12 cellular contexts compared by ENCODE assay signal in the genomic region with DNA sequence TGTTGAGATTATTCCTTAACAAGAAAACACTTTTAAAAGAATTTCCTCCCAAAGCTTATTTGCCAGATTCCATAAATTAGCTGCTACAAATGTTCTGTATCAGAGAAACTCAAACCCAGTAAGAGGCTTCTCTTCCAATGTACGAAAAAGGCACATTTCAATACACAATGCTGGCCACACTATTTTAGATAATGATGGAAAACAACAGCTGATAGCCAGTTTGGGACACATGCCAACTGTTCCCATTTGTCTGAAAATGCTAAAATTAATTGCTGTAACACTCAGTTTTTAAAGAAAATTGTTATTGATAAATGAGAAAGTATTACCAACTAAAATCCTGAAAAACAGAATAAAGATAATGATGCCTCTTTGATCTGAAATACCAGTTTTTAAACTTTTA. TPM values are rescaled to one million over a fixed set of nuclear protein-coding genes. Genes with fewer than 3 reads are reported as not detected.
DNase-seq lines count a peak whose midpoint lies in the region; ATAC-seq and TF ChIP-seq lines count a peak whose summit lies in the region.
"Had no signal": no experiment of that assay in that cellular context is flagged by ENCODE, and none has a peak within 500 bp of the region (broad histone marks: within the 10 kb centered on the region; RNA-seq: fewer than 3 reads in every experiment).

No MANE protein-coding gene starts in this region.

- DNase-seq in right atrium auricular region (ENCODE audit: low spot score): no peak
- no peak for DNase-seq in Right ventricle myocardium inferior (ENCODE audit: missing footprints)
- peak in 1 of 61 donors; percentile 10 for DNase-seq in caudate nucleus (lab: John Stamatoyannopoulos, UW)
- DNase-seq in uterus: no peak
- DNase-seq in epidermal melanocyte (ENCODE audit: insufficient read length, low spot score): no peak
- DNase-seq: activated naive CD4-positive, alpha-beta T cell treated with Interleukin-2 at 50 U/mL for 16 hours; hippocampal formation; left lung had no signal

- intact Hi-C loops in Right ventricle myocardium inferior (cut with DNase I): loop anchor here (5.0 kb wide), 1 partner anchor 162 kb away; no protein-coding TSS in a partner anchor
- intact Hi-C loops in uterus (cut with DNase I; ENCODE audit: low total_unique reads): loop anchor here (5.0 kb wide), 1 partner anchor 162 kb away; no protein-coding TSS in a partner anchor

- H3K4me1 ChIP-seq in right atrium auricular region (peaks cover 0 to 20% of the 10 kb centered on the region in 2 donors), uterus (no peaks in the 10 kb centered on the region)

- H3K4me1 Mint-ChIP-seq in nephron: peaks cover 43% of the 10 kb centered on the region

- H3K9me3 Mint-ChIP-seq in nephron: no peaks in the 10 kb centered on the region

- H3K4me3 Mint-ChIP-seq in nephron: peak overlapping the region in 2 of 3 experiments; percentile 40 to 58

- peak overlapping the region in 1 of 2 donors; percentile 33 for H3K4me3 ChIP-seq in right atrium auricular region
- no peak overlapping the region for H3K4me3 ChIP-seq in uterus
- H3K4me3 ChIP-seq: cardiac muscle cell, left lung had no signal

- TF ChIP-seq POLR2A in uterus (IDR thresholded peaks at IDR 0.05): no peak

- no peaks in the 10 kb centered on the region for H3K27me3 ChIP-seq in right atrium auricular region
- no peaks in the 10 kb centered on the region for H3K27me3 ChIP-seq in uterus
- H3K27me3 ChIP-seq: cardiac muscle cell, left lung had no signal

- H3K36me3 Mint-ChIP-seq in nephron (ENCODE audit: low read depth): peaks cover 12% of the 10 kb centered on the region

- no peak for TF ChIP-seq CTCF in right atrium auricular region (IDR thresholded peaks at IDR 0.05)
- no peak for TF ChIP-seq CTCF in nephron (IDR thresholded peaks at IDR 0.05; ENCODE audit: unreplicated experiment in 3 of 3)
- TF ChIP-seq CTCF in uterus (IDR thresholded peaks at IDR 0.05): no peak

- H3K27ac Mint-ChIP-seq in nephron: peak overlapping the region; percentile 83 to 97 (median 86)

- H3K9me3 ChIP-seq in right atrium auricular region (no peaks in the 10 kb centered on the region), uterus (no peaks in the 10 kb centered on the region)
- H3K9me3 ChIP-seq: left lung had no signal

- H3K27me3 Mint-ChIP-seq in nephron (ENCODE audit: low read depth): no peaks in the 10 kb centered on the region

- ATAC-seq in Right ventricle myocardium inferior (no peak), HG03520 (IDR thresholded peaks at IDR 0.05; ENCODE audit: unreplicated experiment) (no peak), HG02884 (IDR thresholded peaks at IDR 0.05; ENCODE audit: unreplicated experiment) (no peak)
- ATAC-seq: left lung had no signal

- H3K27ac ChIP-seq in right atrium auricular region (peak overlapping the region; percentile 99), caudate nucleus (ENCODE audit: low read depth, low read length) (peak overlapping the region; percentile 58), uterus (peak overlapping the region; percentile 98 to 100)
- H3K27ac ChIP-seq: left lung had no signal

- peaks cover 17% of the 10 kb centered on the region for H3K36me3 ChIP-seq in right atrium auricular region
- H3K36me3 ChIP-seq in uterus: no peaks in the 10 kb centered on the region
- H3K36me3 ChIP-seq: left lung had no signal

RNA-seq across cellular contexts. Expression of a gene that starts 4.4 kb away (rescaled TPM):
- total RNA-seq in right atrium auricular region (100 to 1,000 TPM; 261 to 441 TPM), Right ventricle myocardium inferior (547 TPM), uterus (100 to 1,000 TPM; 108 to 231 (median 139) TPM)
